8 cellular contexts compared by ENCODE assay signal in genomic region chr15:36579792-36580431, GRCh38. TPM values are rescaled to one million over a fixed set of nuclear protein-coding genes. Genes with fewer than 3 reads are reported as not detected.
DNase-seq lines count a peak whose midpoint lies in the region; ATAC-seq and TF ChIP-seq lines count a peak whose summit lies in the region.

No MANE protein-coding gene starts in this region.

- H3K36me3 ChIP-seq in CD4-positive, CD25-positive, alpha-beta regulatory T cell (ENCODE audit: control insufficient read depth, insufficient read depth, low read length) = no peaks in the 10 kb centered on the region

- H3K4me1 ChIP-seq in CD4-positive, CD25-positive, alpha-beta regulatory T cell (ENCODE audit: control insufficient read depth, insufficient read depth, low read length, poor library complexity, severe bottlenecking) = peaks cover 10% of the 10 kb centered on the region

- H3K4me3 ChIP-seq in CD4-positive, CD25-positive, alpha-beta regulatory T cell (ENCODE audit: low read depth, low read length) = peak overlapping the region; percentile 94
- peak overlapping the region; percentile 88 for H3K4me3 ChIP-seq in fibroblast of the aortic adventitia (ENCODE audit: low read depth, low read length)

- H3K27me3 ChIP-seq in CD4-positive, CD25-positive, alpha-beta regulatory T cell (ENCODE audit: control insufficient read depth, insufficient read depth, low read length) = peaks cover 3% of the 10 kb centered on the region

- intact Hi-C loops in activated CD4-positive, alpha-beta T cell treated with anti-CD3 and anti-CD28 coated beads, Interleukin-2, amount 10 ng/mL, durations not matched to agents 24 days and 14 days (cut with micrococcal nuclease) = loop anchor here (10.0 kb wide), 1 partner anchor 1615 kb away; the partner anchor contains the start of gene AQR

- peak in 1 of 3 donors; percentile 1 for DNase-seq in CD4-positive, CD25-positive, alpha-beta regulatory T cell
- DNase-seq in activated CD4-positive, alpha-beta T cell treated with anti-CD3 and anti-CD28 coated beads, Interleukin-2, amount 10 ng/mL, durations not matched to agents 24 days and 14 days = no peak
- DNase-seq in fibroblast of the aortic adventitia (ENCODE audit: low read depth) (no peak), osteocyte (ENCODE audit: extremely low spot score, unreplicated experiment) (no peak), kidney tubule cell (ENCODE audit: low spot score) (no peak), HPDE6-E6E7 (ENCODE audit: extremely low spot score) (no peak)

- TF ChIP-seq CTCF in fibroblast of the aortic adventitia (IDR thresholded peaks at IDR 0.05; ENCODE audit: insufficient read depth, low read length) (no peak), osteocyte (IDR thresholded peaks at IDR 0.05) (no peak)

- H3K9me3 ChIP-seq in CD4-positive, CD25-positive, alpha-beta regulatory T cell (ENCODE audit: control insufficient read depth in 2 of 2, low read length in 2 of 2) = no peaks in the 10 kb centered on the region

- peaks cover 14 to 39% (median 19%) of the 10 kb centered on the region in 4 donors for H3K4me1 Mint-ChIP-seq in CD4-positive, CD25-positive, alpha-beta regulatory T cell
- peaks cover 13% of the 10 kb centered on the region for H3K4me1 Mint-ChIP-seq in activated CD4-positive, alpha-beta T cell treated with anti-CD3 and anti-CD28 coated beads, Interleukin-2, amount 10 ng/mL, durations not matched to agents 24 days and 14 days
- H3K4me1 Mint-ChIP-seq in osteocyte (ENCODE audit: unreplicated experiment) = peaks cover 38% of the 10 kb centered on the region

- H3K27ac ChIP-seq in CD4-positive, CD25-positive, alpha-beta regulatory T cell (ENCODE audit: insufficient read depth, low read length, poor library complexity, severe bottlenecking) = peak overlapping the region; percentile 80

- peak overlapping the region; percentile 83 to 97 (median 94) for H3K27ac Mint-ChIP-seq in CD4-positive, CD25-positive, alpha-beta regulatory T cell
- peak overlapping the region; percentile 86 for H3K27ac Mint-ChIP-seq in activated CD4-positive, alpha-beta T cell treated with anti-CD3 and anti-CD28 coated beads, Interleukin-2, amount 10 ng/mL, durations not matched to agents 24 days and 14 days
- H3K27ac Mint-ChIP-seq in osteocyte (ENCODE audit: unreplicated experiment) = peak overlapping the region; percentile 98

- H3K36me3 Mint-ChIP-seq in CD4-positive, CD25-positive, alpha-beta regulatory T cell = no peaks in the 10 kb centered on the region
- H3K36me3 Mint-ChIP-seq in activated CD4-positive, alpha-beta T cell treated with anti-CD3 and anti-CD28 coated beads, Interleukin-2, amount 10 ng/mL, durations not matched to agents 24 days and 14 days (ENCODE audit: low read depth) = peaks cover 7% of the 10 kb centered on the region
- peaks cover 4% of the 10 kb centered on the region for H3K36me3 Mint-ChIP-seq in osteocyte (ENCODE audit: unreplicated experiment)

- peak overlapping the region; percentile 92 to 97 (median 94) for H3K4me3 Mint-ChIP-seq in CD4-positive, CD25-positive, alpha-beta regulatory T cell
- H3K4me3 Mint-ChIP-seq in activated CD4-positive, alpha-beta T cell treated with anti-CD3 and anti-CD28 coated beads, Interleukin-2, amount 10 ng/mL, durations not matched to agents 24 days and 14 days = peak overlapping the region; percentile 84
- peak overlapping the region; percentile 85 for H3K4me3 Mint-ChIP-seq in osteocyte (ENCODE audit: unreplicated experiment)

- no peaks in the 10 kb centered on the region for H3K9me3 Mint-ChIP-seq in CD4-positive, CD25-positive, alpha-beta regulatory T cell
- H3K9me3 Mint-ChIP-seq in activated CD4-positive, alpha-beta T cell treated with anti-CD3 and anti-CD28 coated beads, Interleukin-2, amount 10 ng/mL, durations not matched to agents 24 days and 14 days = peaks cover 5% of the 10 kb centered on the region
- H3K9me3 Mint-ChIP-seq in osteocyte (ENCODE audit: unreplicated experiment) = no peaks in the 10 kb centered on the region

- peaks cover 20% of the 10 kb centered on the region for H3K27me3 Mint-ChIP-seq in CD4-positive, CD25-positive, alpha-beta regulatory T cell
- H3K27me3 Mint-ChIP-seq in activated CD4-positive, alpha-beta T cell treated with anti-CD3 and anti-CD28 coated beads, Interleukin-2, amount 10 ng/mL, durations not matched to agents 24 days and 14 days = peaks cover 9% of the 10 kb centered on the region
- no peaks in the 10 kb centered on the region for H3K27me3 Mint-ChIP-seq in osteocyte (ENCODE audit: unreplicated experiment)

- ATAC-seq in CD4-positive, CD25-positive, alpha-beta regulatory T cell (ENCODE audit: low read depth in 2 of 2) = peak; percentile 4 to 8
- ATAC-seq in GM19328 (IDR thresholded peaks at IDR 0.05; ENCODE audit: unreplicated experiment) (peak; percentile 30), HG03469 (IDR thresholded peaks at IDR 0.05; ENCODE audit: unreplicated experiment) (peak; percentile 12)

RNA-seq across cellular contexts. Expression of gene CDIN1, which starts 0.5 kb away (rescaled TPM):
- 6.1 TPM for total RNA-seq in CD4-positive, CD25-positive, alpha-beta regulatory T cell
- 10 to 100 TPM in 1 of 4 donors, 1 to 10 TPM in 3; 4.0 to 13.6 (median 7.3) TPM for polyA plus RNA-seq in CD4-positive, CD25-positive, alpha-beta regulatory T cell
- total RNA-seq in activated CD4-positive, alpha-beta T cell treated with anti-CD3 and anti-CD28 coated beads, Interleukin-2, amount 10 ng/mL, durations not matched to agents 24 days and 14 days = 12.7 and 14.9 TPM in 2 replicates
- total RNA-seq in fibroblast of the aortic adventitia (ENCODE audit: low replicate concordance) (10.6 and 22.3 TPM in 2 replicates), osteocyte (17.8 and 18.9 TPM in 2 replicates)
